Comparison of ENCODE assay signal across 7 cellular contexts in genomic region chr6:3356056-3356823, GRCh38.
DNase-seq lines count a peak whose midpoint lies in the region; ATAC-seq and TF ChIP-seq lines count a peak whose summit lies in the region.

No MANE protein-coding gene starts in this region.

- H3K27ac ChIP-seq in left lung = peak overlapping the region; percentile 84 to 89

- no peaks in the 10 kb centered on the region for H3K9me3 Mint-ChIP-seq in WTC11
- H3K9me3 Mint-ChIP-seq in chondrocyte (ENCODE audit: low read depth) = no peaks in the 10 kb centered on the region

- H3K4me1 Mint-ChIP-seq in WTC11 (peaks cover 84% of the 10 kb centered on the region), chondrocyte (ENCODE audit: low read depth) (peaks cover 29% of the 10 kb centered on the region)

- H3K4me3 Mint-ChIP-seq in WTC11 (peak overlapping the region; percentile 52), chondrocyte (ENCODE audit: unreplicated experiment) (peak overlapping the region; percentile 68)

- H3K4me1 ChIP-seq in left lung = peaks cover 12 to 30% of the 10 kb centered on the region in 2 donors

- POLR2A ChIA-PET in WTC11 (lab: Charles Lee) = no interaction called here

- H3K4me3 ChIP-seq in left lung = peak overlapping the region; percentile 17 to 36

- CTCF ChIA-PET in WTC11 (lab: Charles Lee) = interaction anchor here (1.0 to 2.3 kb wide), 4 partner anchors 15 to 155 kb away, joined by 3 to 8 read pairs (median 6); no protein-coding TSS in a partner anchor

- peak; percentile 54 for DNase-seq in NCI-H146 treated with DMSO at 0.1 percent for 48 hours (lab: John Stamatoyannopoulos, UW; ENCODE audit: unreplicated experiment)
- DNase-seq in WTC11 (ENCODE audit: low spot score) = peak; percentile 70
- no peak for DNase-seq in chondrocyte (ENCODE audit: low spot score)
- peak in 1 of 2 donors; percentile 78 for DNase-seq in left lung
- DNase-seq in stimulated activated CD4-positive, alpha-beta T cell treated with anti-CD3 and anti-CD28 coated beads, Interleukin-4, amount 100 ng/mL, for 1 hour = peak; percentile 35

- ATAC-seq in GM18499 (IDR thresholded peaks at IDR 0.05; ENCODE audit: insufficient read depth, unreplicated experiment) = peak; percentile 71
- ATAC-seq in HG02759 (IDR thresholded peaks at IDR 0.05; ENCODE audit: unreplicated experiment) = peak; percentile 83
- ATAC-seq in WTC11 = peak; percentile 93
- peak; percentile 73 for ATAC-seq in left lung

- H3K27me3 Mint-ChIP-seq in WTC11 (ENCODE audit: low read depth) (no peaks in the 10 kb centered on the region), chondrocyte (ENCODE audit: low read depth) (no peaks in the 10 kb centered on the region)

- H3K27me3 ChIP-seq in left lung = peaks cover 0 to 7% of the 10 kb centered on the region in 2 donors

- peak overlapping the region; percentile 97 for H3K27ac Mint-ChIP-seq in WTC11
- peak overlapping the region; percentile 75 for H3K27ac Mint-ChIP-seq in chondrocyte (ENCODE audit: unreplicated experiment)

- TF ChIP-seq CTCF in WTC11 (IDR thresholded peaks at IDR 0.05) (no peak), chondrocyte (IDR thresholded peaks at IDR 0.05) (no peak), left lung (IDR thresholded peaks at IDR 0.05) (no peak)

- H3K36me3 Mint-ChIP-seq in WTC11 = peaks cover 4% of the 10 kb centered on the region; the same call in 1 of the 2 replicates
- H3K36me3 Mint-ChIP-seq in chondrocyte (ENCODE audit: low read depth) = peaks cover 3% of the 10 kb centered on the region

- no peaks in the 10 kb centered on the region for H3K36me3 ChIP-seq in left lung

- intact Hi-C loops in left lung (cut with DNase I) = no loop called here

- no peaks in the 10 kb centered on the region for H3K9me3 ChIP-seq in left lung

TF ChIP-seq in WTC11, 78 proteins besides CTCF, POLR2A, EP300 and RAD21:
- TF ChIP-seq ESRRA (CRISPR knock-in tag; IDR thresholded peaks at IDR 0.05; ENCODE audit: borderline replicate concordance) = no peak
- no peak for TF ChIP-seq ZNF263 (CRISPR knock-in tag; IDR thresholded peaks at IDR 0.05; ENCODE audit: low read depth)
- no peak for TF ChIP-seq GTF2I (CRISPR knock-in tag; conservative IDR thresholded peaks at IDR 0.05)
- TF ChIP-seq RORB (CRISPR knock-in tag; IDR thresholded peaks at IDR 0.05) = no peak
- no peak for TF ChIP-seq ZBTB21 (CRISPR knock-in tag; IDR thresholded peaks at IDR 0.05; ENCODE audit: borderline replicate concordance)
- no peak for TF ChIP-seq TEAD1 (CRISPR knock-in tag; IDR thresholded peaks at IDR 0.05)
- no peak for TF ChIP-seq CBFB (CRISPR knock-in tag; IDR thresholded peaks at IDR 0.05; ENCODE audit: low read depth)
- no peak for TF ChIP-seq SMAD4 (CRISPR knock-in tag; IDR thresholded peaks at IDR 0.05)
- TF ChIP-seq IRF1 (CRISPR knock-in tag; IDR thresholded peaks at IDR 0.05) = no peak
- no peak for TF ChIP-seq ZNF425 (CRISPR knock-in tag; conservative IDR thresholded peaks at IDR 0.05)
- TF ChIP-seq ELF4 (CRISPR knock-in tag; IDR thresholded peaks at IDR 0.05; ENCODE audit: low read depth) = no peak
- TF ChIP-seq USF1 (CRISPR knock-in tag; IDR thresholded peaks at IDR 0.05) = no peak
- no peak for TF ChIP-seq ZNF423 (CRISPR knock-in tag; IDR thresholded peaks at IDR 0.05)
- no peak for TF ChIP-seq ATF6 (CRISPR knock-in tag; IDR thresholded peaks at IDR 0.05)
- no peak for TF ChIP-seq ZNF416 (CRISPR knock-in tag; IDR thresholded peaks at IDR 0.05)
- no peak for TF ChIP-seq SP1 (CRISPR knock-in tag; conservative IDR thresholded peaks at IDR 0.05)
- TF ChIP-seq ZSCAN18 (CRISPR knock-in tag; IDR thresholded peaks at IDR 0.05) = no peak
